Comparison of ENCODE assay signal across 1 cellular context in genomic region chr10:21525367-21526183, GRCh38.
TF ChIP-seq lines count a peak whose summit lies in the region.

Gene SKIDA1, minus strand, starts transcription at chr10:21525682. Its CDS starts 7,860 bp downstream, at chr10:21517822.

TF ChIP-seq in K562, 482 proteins besides CTCF, POLR2A, EP300 and RAD21 (continued from another document):
- peak; percentile 80 for TF ChIP-seq MGA (IDR thresholded peaks at IDR 0.05)
- TF ChIP-seq NCOA2 (IDR thresholded peaks at IDR 0.05; ENCODE audit: partially characterized antibody in 2 of 2), result no peak
- peak; percentile 15; the same call in 1 of the 2 replicates for TF ChIP-seq TCF3 (CRISPR knock-in tag; IDR thresholded peaks at IDR 0.05)
- peak; percentile 80 for TF ChIP-seq HMBOX1 (IDR thresholded peaks at IDR 0.05)
- TF ChIP-seq, protein P1, sequence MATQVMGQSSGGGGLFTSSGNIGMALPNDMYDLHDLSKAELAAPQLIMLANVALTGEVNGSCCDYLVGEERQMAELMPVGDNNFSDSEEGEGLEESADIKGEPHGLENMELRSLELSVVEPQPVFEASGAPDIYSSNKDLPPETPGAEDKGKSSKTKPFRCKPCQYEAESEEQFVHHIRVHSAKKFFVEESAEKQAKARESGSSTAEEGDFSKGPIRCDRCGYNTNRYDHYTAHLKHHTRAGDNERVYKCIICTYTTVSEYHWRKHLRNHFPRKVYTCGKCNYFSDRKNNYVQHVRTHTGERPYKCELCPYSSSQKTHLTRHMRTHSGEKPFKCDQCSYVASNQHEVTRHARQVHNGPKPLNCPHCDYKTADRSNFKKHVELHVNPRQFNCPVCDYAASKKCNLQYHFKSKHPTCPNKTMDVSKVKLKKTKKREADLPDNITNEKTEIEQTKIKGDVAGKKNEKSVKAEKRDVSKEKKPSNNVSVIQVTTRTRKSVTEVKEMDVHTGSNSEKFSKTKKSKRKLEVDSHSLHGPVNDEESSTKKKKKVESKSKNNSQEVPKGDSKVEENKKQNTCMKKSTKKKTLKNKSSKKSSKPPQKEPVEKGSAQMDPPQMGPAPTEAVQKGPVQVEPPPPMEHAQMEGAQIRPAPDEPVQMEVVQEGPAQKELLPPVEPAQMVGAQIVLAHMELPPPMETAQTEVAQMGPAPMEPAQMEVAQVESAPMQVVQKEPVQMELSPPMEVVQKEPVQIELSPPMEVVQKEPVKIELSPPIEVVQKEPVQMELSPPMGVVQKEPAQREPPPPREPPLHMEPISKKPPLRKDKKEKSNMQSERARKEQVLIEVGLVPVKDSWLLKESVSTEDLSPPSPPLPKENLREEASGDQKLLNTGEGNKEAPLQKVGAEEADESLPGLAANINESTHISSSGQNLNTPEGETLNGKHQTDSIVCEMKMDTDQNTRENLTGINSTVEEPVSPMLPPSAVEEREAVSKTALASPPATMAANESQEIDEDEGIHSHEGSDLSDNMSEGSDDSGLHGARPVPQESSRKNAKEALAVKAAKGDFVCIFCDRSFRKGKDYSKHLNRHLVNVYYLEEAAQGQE (CRISPR knock-in tag; IDR thresholded peaks at IDR 0.05; ENCODE audit: low read depth), result no peak
- TF ChIP-seq PCBP1 (IDR thresholded peaks at IDR 0.05; ENCODE audit: low read depth, low read length, poor library complexity, severe bottlenecking), result peak; percentile 72
- TF ChIP-seq MEIS2 (IDR thresholded peaks at IDR 0.05; ENCODE audit: partially characterized antibody), result peak; percentile 92
- no peak for TF ChIP-seq PCBP2 (IDR thresholded peaks at IDR 0.05; ENCODE audit: low read depth, low read length, poor library complexity, severe bottlenecking)
- TF ChIP-seq, protein P2, sequence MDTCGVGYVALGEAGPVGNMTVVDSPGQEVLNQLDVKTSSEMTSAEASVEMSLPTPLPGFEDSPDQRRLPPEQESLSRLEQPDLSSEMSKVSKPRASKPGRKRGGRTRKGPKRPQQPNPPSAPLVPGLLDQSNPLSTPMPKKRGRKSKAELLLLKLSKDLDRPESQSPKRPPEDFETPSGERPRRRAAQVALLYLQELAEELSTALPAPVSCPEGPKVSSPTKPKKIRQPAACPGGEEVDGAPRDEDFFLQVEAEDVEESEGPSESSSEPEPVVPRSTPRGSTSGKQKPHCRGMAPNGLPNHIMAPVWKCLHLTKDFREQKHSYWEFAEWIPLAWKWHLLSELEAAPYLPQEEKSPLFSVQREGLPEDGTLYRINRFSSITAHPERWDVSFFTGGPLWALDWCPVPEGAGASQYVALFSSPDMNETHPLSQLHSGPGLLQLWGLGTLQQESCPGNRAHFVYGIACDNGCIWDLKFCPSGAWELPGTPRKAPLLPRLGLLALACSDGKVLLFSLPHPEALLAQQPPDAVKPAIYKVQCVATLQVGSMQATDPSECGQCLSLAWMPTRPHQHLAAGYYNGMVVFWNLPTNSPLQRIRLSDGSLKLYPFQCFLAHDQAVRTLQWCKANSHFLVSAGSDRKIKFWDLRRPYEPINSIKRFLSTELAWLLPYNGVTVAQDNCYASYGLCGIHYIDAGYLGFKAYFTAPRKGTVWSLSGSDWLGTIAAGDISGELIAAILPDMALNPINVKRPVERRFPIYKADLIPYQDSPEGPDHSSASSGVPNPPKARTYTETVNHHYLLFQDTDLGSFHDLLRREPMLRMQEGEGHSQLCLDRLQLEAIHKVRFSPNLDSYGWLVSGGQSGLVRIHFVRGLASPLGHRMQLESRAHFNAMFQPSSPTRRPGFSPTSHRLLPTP (IDR thresholded peaks at IDR 0.05; ENCODE audit: borderline replicate concordance, extremely low read depth, insufficient read length), result no peak
- no peak; a peak in 1 of 4 replicates for TF ChIP-seq ETV6 (IDR thresholded peaks at IDR 0.05; ENCODE audit: borderline replicate concordance in 1 of 2, low read depth in 2 of 2, low read length in 1 of 2)
- no peak for TF ChIP-seq ETV6 (CRISPR knock-in tag; IDR thresholded peaks at IDR 0.05; ENCODE audit: borderline replicate concordance)
- TF ChIP-seq ZNF175 (CRISPR knock-in tag; IDR thresholded peaks at IDR 0.05; ENCODE audit: low read depth), result peak; percentile 26; the same call in 1 of the 2 replicates
- TF ChIP-seq ZBTB11 (CRISPR knock-in tag; IDR thresholded peaks at IDR 0.05), result peak in 1 of 3 experiments; percentile 57; a peak in 2 of 6 replicates
- TF ChIP-seq NFIC (IDR thresholded peaks at IDR 0.05), result peak; percentile 30; the same call in 1 of the 2 replicates
- TF ChIP-seq NR3C1 (CRISPR knock-in tag; IDR thresholded peaks at IDR 0.05), result no peak
- TF ChIP-seq RBM14 (IDR thresholded peaks at IDR 0.05; ENCODE audit: borderline replicate concordance, insufficient read depth, low read depth, low read length), result no peak
- peak; percentile 54; the same call in 1 of the 2 replicates for TF ChIP-seq CTBP1 (IDR thresholded peaks at IDR 0.05; ENCODE audit: borderline replicate concordance)
- peak; percentile 84 for TF ChIP-seq FIP1L1 (IDR thresholded peaks at IDR 0.05; ENCODE audit: low read depth, low read length, poor library complexity, severe bottlenecking)
- no peak for TF ChIP-seq ZNF217 (CRISPR knock-in tag; IDR thresholded peaks at IDR 0.05)
- no peak for TF ChIP-seq BACH1 (tag; IDR thresholded peaks at IDR 0.05)
- TF ChIP-seq ZNF639 (CRISPR knock-in tag; conservative IDR thresholded peaks at IDR 0.05 in 1 of 2, IDR thresholded peaks at IDR 0.05 in 1 of 2), result peak in 1 of 2 experiments; percentile 99; a peak in 2 of 4 replicates
- TF ChIP-seq, protein P3, sequence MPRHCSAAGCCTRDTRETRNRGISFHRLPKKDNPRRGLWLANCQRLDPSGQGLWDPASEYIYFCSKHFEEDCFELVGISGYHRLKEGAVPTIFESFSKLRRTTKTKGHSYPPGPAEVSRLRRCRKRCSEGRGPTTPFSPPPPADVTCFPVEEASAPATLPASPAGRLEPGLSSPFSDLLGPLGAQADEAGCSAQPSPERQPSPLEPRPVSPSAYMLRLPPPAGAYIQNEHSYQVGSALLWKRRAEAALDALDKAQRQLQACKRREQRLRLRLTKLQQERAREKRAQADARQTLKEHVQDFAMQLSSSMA (CRISPR knock-in tag; IDR thresholded peaks at IDR 0.05), result no peak
- no peak for TF ChIP-seq KAT2B (IDR thresholded peaks at IDR 0.05; ENCODE audit: low read depth, low read length)
- peak; percentile 85 for TF ChIP-seq HDAC2 (IDR thresholded peaks at IDR 0.05)
- peak; percentile 75 for TF ChIP-seq MAX (CRISPR knock-in tag; IDR thresholded peaks at IDR 0.05)
- peak; percentile 84 for TF ChIP-seq L3MBTL2 (IDR thresholded peaks at IDR 0.05)
- TF ChIP-seq ZEB2 (IDR thresholded peaks at IDR 0.05), result peak; percentile 72; the same call in 1 of the 2 replicates
